In the genomic region with DNA sequence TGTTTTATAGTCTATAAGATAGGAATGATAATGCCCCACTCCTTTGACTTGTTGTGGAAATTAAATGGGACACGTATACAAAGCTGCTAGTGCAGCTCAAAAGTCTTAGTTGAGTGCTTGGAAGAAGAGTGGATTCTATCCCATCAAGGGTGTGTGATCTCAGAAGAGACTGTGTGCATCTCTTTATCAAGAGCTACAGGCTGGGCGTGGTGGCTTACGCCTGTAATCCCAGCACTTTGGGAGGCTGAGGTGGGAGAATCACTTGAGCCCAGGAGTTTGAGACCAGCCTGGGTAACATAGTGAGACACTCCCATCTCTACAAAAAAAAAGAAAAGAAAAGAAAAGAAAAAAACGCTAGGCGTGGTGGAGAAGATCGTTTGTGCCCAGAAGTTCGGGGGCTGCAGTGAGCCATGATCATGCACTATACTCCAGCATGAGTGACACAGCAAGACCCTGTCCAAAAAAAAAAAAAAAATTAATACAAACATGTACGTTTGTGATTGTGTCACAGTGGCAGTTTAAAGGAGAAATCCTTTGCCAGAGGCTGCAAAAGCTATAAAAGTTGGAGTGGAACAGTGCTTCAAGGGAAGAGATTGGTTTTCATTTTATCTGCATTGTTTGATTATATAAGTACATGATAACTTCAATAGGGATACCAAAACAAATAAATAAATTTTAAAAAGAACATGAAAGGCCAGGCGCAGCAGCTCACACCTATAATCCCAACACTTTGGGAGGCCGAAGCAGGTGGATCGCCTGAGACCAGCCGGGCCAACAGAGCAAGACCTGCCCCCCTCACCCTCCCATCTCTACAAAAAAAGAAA, we compare ENCODE assay signal across 8 cellular contexts. TPM values are rescaled to one million over a fixed set of nuclear protein-coding genes. Genes with fewer than 3 reads are reported as not detected.
DNase-seq lines count a peak whose midpoint lies in the region; ATAC-seq and TF ChIP-seq lines count a peak whose summit lies in the region.

No MANE protein-coding gene starts in this region.

- H3K4me1 ChIP-seq in PC-3 (ENCODE audit: insufficient read depth, low read length) = peaks cover 27% of the 10 kb centered on the region
- H3K4me1 ChIP-seq in trophoblast cell (ENCODE audit: control insufficient read depth in 1 of 2, insufficient read depth in 2 of 2, low read length in 2 of 2) = peaks cover 0 to 6% of the 10 kb centered on the region in 2 experiments

- H3K9me3 ChIP-seq in PC-3 (ENCODE audit: low read length) (no peaks in the 10 kb centered on the region), trophoblast cell (ENCODE audit: insufficient read depth, low read depth, low read length) (no peaks in the 10 kb centered on the region)

- peaks cover 7% of the 10 kb centered on the region for H3K79me1 ChIP-seq in trophoblast cell (ENCODE audit: low read length)

- no peak overlapping the region for H3K14ac ChIP-seq in trophoblast cell (ENCODE audit: low read length)

- no peak overlapping the region for H2BK12ac ChIP-seq in trophoblast cell (ENCODE audit: low read length)

- no peak overlapping the region for H2BK120ac ChIP-seq in trophoblast cell (ENCODE audit: insufficient read depth, low read length, poor library complexity)

- CTCF ChIA-PET in PC-3 (lab: Charles Lee) = no interaction called here

- H3K36me3 ChIP-seq in GM06990 (ENCODE audit: control insufficient read depth, insufficient read depth, low read length) (no peaks in the 10 kb centered on the region), PC-3 (ENCODE audit: low read depth, low read length) (no peaks in the 10 kb centered on the region), trophoblast cell (ENCODE audit: control insufficient read depth in 1 of 2, insufficient read depth in 2 of 2, low read length in 2 of 2) (no peaks in the 10 kb centered on the region)

- H4K12ac ChIP-seq in trophoblast cell (ENCODE audit: low read depth, low read length) = no peak overlapping the region

- no peak for TF ChIP-seq CTCF in GM06990 (IDR thresholded peaks at IDR 0.05; ENCODE audit: insufficient read depth, low read length, poor library complexity, severe bottlenecking)
- no peak for TF ChIP-seq CTCF in PC-3 (conservative IDR thresholded peaks at IDR 0.05; ENCODE audit: low read depth, low read length)

- peak overlapping the region; percentile 85 for H3K9ac ChIP-seq in PC-3 (ENCODE audit: low read length)
- no peak overlapping the region for H3K9ac ChIP-seq in trophoblast cell (ENCODE audit: low read length)

- H3K27me3 ChIP-seq in GM06990 (replicated peaks; ENCODE audit: control insufficient read depth, insufficient read depth, low read length) = no peaks in the 10 kb centered on the region
- no peaks in the 10 kb centered on the region for H3K27me3 ChIP-seq in PC-3 (ENCODE audit: low read length)
- no peaks in the 10 kb centered on the region for H3K27me3 ChIP-seq in trophoblast cell (ENCODE audit: insufficient read depth, low read length)

- intact Hi-C loops in PC-3 (cut with micrococcal nuclease) = loop anchor here (10.0 kb wide), 1 partner anchor 212 kb away; the partner anchor contains the start of genes RPL4 and ZWILCH

- no peaks in the 10 kb centered on the region for H3K9me2 ChIP-seq in PC-3 (replicated peaks; ENCODE audit: low read length)

- POLR2A ChIA-PET in PC-3 (lab: Charles Lee; ENCODE audit: unreplicated experiment) = no interaction called here

- H3K23ac ChIP-seq in trophoblast cell (ENCODE audit: low read length) = no peak overlapping the region

- H3K79me2 ChIP-seq in PC-3 (ENCODE audit: low read length) (peaks cover 38% of the 10 kb centered on the region), trophoblast cell (ENCODE audit: control insufficient read depth, insufficient read depth, low read length, poor library complexity) (no peaks in the 10 kb centered on the region)

- H3K4ac ChIP-seq in trophoblast cell (ENCODE audit: low read depth, low read length) = no peak overlapping the region

- no peak overlapping the region for H3K18ac ChIP-seq in trophoblast cell (ENCODE audit: low read length)

- ATAC-seq in PC-3 = no peak

- H3F3A ChIP-seq in PC-3 (ENCODE audit: low read length, unreplicated experiment) = no peaks in the 10 kb centered on the region

- no peak overlapping the region for H4K8ac ChIP-seq in trophoblast cell (ENCODE audit: low read depth, low read length)

- H3K4me2 ChIP-seq in PC-3 (ENCODE audit: low read length) (peak overlapping the region; percentile 99), trophoblast cell (ENCODE audit: low read length) (peak overlapping the region; percentile 91)

- no peak overlapping the region for H2AK5ac ChIP-seq in trophoblast cell (ENCODE audit: low read length)

- whole genome bisulfite sequencing in trophoblast cell (ENCODE audit: extremely low coverage, insufficient coverage, insufficient read length) = no CpG with 5 or more reads among the region's 12 CpGs

- peak overlapping the region; percentile 89 for H2AFZ ChIP-seq in PC-3 (ENCODE audit: low read length)
- no peak overlapping the region for H2AFZ ChIP-seq in trophoblast cell (ENCODE audit: insufficient read depth, low read length, poor library complexity)

- H4K20me1 ChIP-seq in PC-3 (ENCODE audit: low read length) = no peaks in the 10 kb centered on the region

- DNase-seq in GM06990 (ENCODE audit: extremely low read depth, insufficient read length) (no peak), PC-3 (no peak), epithelial cell of prostate (ENCODE audit: low read depth, low spot score) (no peak), trophoblast cell (no peak), SKM-1 treated with dmso at 0.1 percent for 144 hours (lab: John Stamatoyannopoulos, UW; ENCODE audit: unreplicated experiment) (no peak), NCI-H69 (lab: John Stamatoyannopoulos, UW) (no peak), RKO (ENCODE audit: low spot score) (no peak), COR-L47 (lab: John Stamatoyannopoulos, UW) (no peak)

- peak overlapping the region; percentile 73 for H3K4me3 ChIP-seq in GM06990 (replicated peaks; ENCODE audit: low read depth, low read length)
- peak overlapping the region; percentile 86 for H3K4me3 ChIP-seq in PC-3 (ENCODE audit: low read length)
- H3K4me3 ChIP-seq in trophoblast cell (ENCODE audit: low read depth, low read length) = no peak overlapping the region

- TSS peak; percentile 59 for BruUV-seq in PC-3 (replicated peaks; lab: Mats Ljungman, UMichigan)

- H4K91ac ChIP-seq in trophoblast cell (ENCODE audit: low read depth, low read length) = no peak overlapping the region

- no peak overlapping the region for H2BK5ac ChIP-seq in trophoblast cell (ENCODE audit: low read depth, low read length, poor library complexity)

- H3K27ac ChIP-seq in PC-3 (ENCODE audit: low read length) = no peak overlapping the region
- H3K27ac ChIP-seq in epithelial cell of prostate = peak overlapping the region; percentile 61
- no peak overlapping the region for H3K27ac ChIP-seq in trophoblast cell (ENCODE audit: low read depth, low read length)

RNA-seq across cellular contexts. Expression of gene DIS3L, which starts 0.9 kb away (rescaled TPM):
- total RNA-seq in PC-3 (2014; rRNA removed) = 18.7 and 19.9 TPM in 2 replicates
- polyA plus RNA-seq in trophoblast cell (2013) = 6.3 and 6.5 TPM in 2 replicates

RNA-seq across cellular contexts. Expression of gene MEGF11, which starts 38.9 kb away (rescaled TPM):
- not detected in 2 replicates for total RNA-seq in PC-3 (2014; rRNA removed)
- polyA plus RNA-seq in trophoblast cell (2013) = 0.01 and 0.10 TPM in 2 replicates
